In the genomic region with DNA sequence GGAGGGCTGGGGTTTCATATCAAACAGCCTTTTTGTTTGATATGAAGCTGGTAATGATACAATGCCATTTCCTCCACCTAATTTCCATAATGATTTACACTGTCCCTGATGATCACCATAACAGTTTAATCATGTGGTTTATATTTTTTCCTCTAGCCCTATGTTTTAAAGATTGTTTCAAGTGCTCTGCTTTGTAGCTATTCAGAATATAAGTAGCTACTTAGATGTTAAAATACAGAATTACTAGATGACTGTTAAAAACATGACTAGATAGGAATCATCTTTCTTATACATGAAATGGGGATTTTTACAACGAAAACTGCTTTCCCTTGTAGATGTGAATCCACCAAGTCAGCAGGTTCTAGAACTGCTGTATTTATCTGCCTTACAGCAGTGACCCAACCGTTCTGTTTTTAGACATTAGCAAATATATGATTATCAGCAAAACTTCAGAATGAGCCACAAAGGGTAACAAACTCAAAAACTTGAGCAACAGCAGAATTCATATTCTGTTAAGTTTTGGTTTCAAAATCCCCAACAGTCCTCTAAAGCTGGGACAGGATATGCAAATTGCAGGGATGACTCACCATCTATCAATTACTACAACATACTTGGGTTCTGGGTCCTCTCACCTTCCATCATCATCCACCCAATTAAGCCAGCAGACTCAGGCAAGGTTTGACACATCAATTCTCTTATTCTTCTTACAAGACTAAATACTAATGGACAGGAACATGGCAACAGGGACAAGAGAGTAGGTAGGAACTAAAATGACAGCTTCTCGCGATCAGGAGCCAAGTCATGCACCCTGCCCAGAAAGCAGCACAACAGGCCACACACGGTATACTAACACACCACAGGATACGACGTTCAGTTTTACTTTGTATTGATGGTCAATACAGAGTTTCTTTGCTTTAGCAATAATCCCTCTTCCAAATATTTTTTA, we compare ENCODE assay signal across 8 cellular contexts.
DNase-seq lines count a peak whose midpoint lies in the region; ATAC-seq and TF ChIP-seq lines count a peak whose summit lies in the region.

No MANE protein-coding gene starts in this region.

- peak overlapping the region; percentile 97 for H3K27ac Mint-ChIP-seq in activated CD4-positive, alpha-beta memory T cell treated with anti-CD3 and anti-CD28 coated beads, Interleukin-2, amount 10 ng/mL, durations not matched to agents 7 days and 5 days
- peak overlapping the region; percentile 92 for H3K27ac Mint-ChIP-seq in stimulated activated naive B cell treated with anti-CD40 and anti-IgM and Interleukin-4, amounts not matched to agents 10 μg/mL and 1 μg/mL and 100 μg/mL, for 72 hours

- peaks cover 95% of the 10 kb centered on the region for H3K4me1 Mint-ChIP-seq in activated CD4-positive, alpha-beta memory T cell treated with anti-CD3 and anti-CD28 coated beads, Interleukin-2, amount 10 ng/mL, durations not matched to agents 7 days and 5 days
- H3K4me1 Mint-ChIP-seq in stimulated activated naive B cell treated with anti-CD40 and anti-IgM and Interleukin-4, amounts not matched to agents 10 μg/mL and 1 μg/mL and 100 μg/mL, for 72 hours = peaks cover 41 to 69% of the 10 kb centered on the region in 2 donors

- DNase-seq in EL (peak; percentile 67), GM20000 (ENCODE audit: low spot score) (peak; percentile 69), foreskin melanocyte (peak; percentile 31), DMS114 treated with DMSO at 0.1 percent for 48 hours (lab: John Stamatoyannopoulos, UW; ENCODE audit: unreplicated experiment) (no peak), amygdala (lab: John Stamatoyannopoulos, UW) (no peak)
- peak; percentile 56 for DNase-seq in activated CD4-positive, alpha-beta memory T cell treated with anti-CD3 and anti-CD28 coated beads, Interleukin-2, amount 10 ng/mL, durations not matched to agents 7 days and 5 days
- DNase-seq in stimulated activated naive B cell treated with anti-CD40 and anti-IgM and Interleukin-4, amounts not matched to agents 10 μg/mL and 1 μg/mL and 100 μg/mL, for 72 hours = peak; percentile 20

- CTCF ChIA-PET in activated CD4-positive, alpha-beta memory T cell treated with anti-CD3 and anti-CD28 coated beads, Interleukin-2, amount 10 ng/mL, durations not matched to agents 7 days and 5 days (lab: Charles Lee) = interaction anchor here (0.7 to 5.3 kb wide), 10 partner anchors 11 to 170 kb away, joined by 3 to 28 read pairs (median 4); no protein-coding TSS in a partner anchor

- no peak for TF ChIP-seq CTCF in GM20000 (IDR thresholded peaks at IDR 0.05; ENCODE audit: extremely low read depth, missing control alignments)

- no peaks in the 10 kb centered on the region for H3K27me3 Mint-ChIP-seq in activated CD4-positive, alpha-beta memory T cell treated with anti-CD3 and anti-CD28 coated beads, Interleukin-2, amount 10 ng/mL, durations not matched to agents 7 days and 5 days
- H3K27me3 Mint-ChIP-seq in stimulated activated naive B cell treated with anti-CD40 and anti-IgM and Interleukin-4, amounts not matched to agents 10 μg/mL and 1 μg/mL and 100 μg/mL, for 72 hours = no peaks in the 10 kb centered on the region

- POLR2A ChIA-PET in activated CD4-positive, alpha-beta memory T cell treated with anti-CD3 and anti-CD28 coated beads, Interleukin-2, amount 10 ng/mL, durations not matched to agents 7 days and 5 days (lab: Charles Lee) = interaction anchor here (0.9 to 13.0 kb wide), 16 partner anchors 15 to 314 kb away, joined by 3 to 198 read pairs (median 12); partner anchors contain the start of genes COMMD3 and PIP4K2A

- peak; percentile 79 for ATAC-seq in HG03460 (IDR thresholded peaks at IDR 0.05; ENCODE audit: unreplicated experiment)
- ATAC-seq in stimulated activated naive B cell treated with anti-CD40 and anti-IgM and Interleukin-4, amounts not matched to agents 10 μg/mL and 1 μg/mL and 100 μg/mL, for 72 hours (replicated peaks) = peak; percentile 80 to 84

- H3K9me3 Mint-ChIP-seq in activated CD4-positive, alpha-beta memory T cell treated with anti-CD3 and anti-CD28 coated beads, Interleukin-2, amount 10 ng/mL, durations not matched to agents 7 days and 5 days = no peaks in the 10 kb centered on the region
- peaks cover 3 to 7% of the 10 kb centered on the region in 2 donors for H3K9me3 Mint-ChIP-seq in stimulated activated naive B cell treated with anti-CD40 and anti-IgM and Interleukin-4, amounts not matched to agents 10 μg/mL and 1 μg/mL and 100 μg/mL, for 72 hours

- H3K36me3 Mint-ChIP-seq in activated CD4-positive, alpha-beta memory T cell treated with anti-CD3 and anti-CD28 coated beads, Interleukin-2, amount 10 ng/mL, durations not matched to agents 7 days and 5 days (ENCODE audit: low read depth) = peaks cover 6% of the 10 kb centered on the region
- peaks cover 10 to 21% of the 10 kb centered on the region in 2 donors for H3K36me3 Mint-ChIP-seq in stimulated activated naive B cell treated with anti-CD40 and anti-IgM and Interleukin-4, amounts not matched to agents 10 μg/mL and 1 μg/mL and 100 μg/mL, for 72 hours

- H3K4me3 Mint-ChIP-seq in activated CD4-positive, alpha-beta memory T cell treated with anti-CD3 and anti-CD28 coated beads, Interleukin-2, amount 10 ng/mL, durations not matched to agents 7 days and 5 days = peak overlapping the region; percentile 74
- peak overlapping the region; percentile 66 to 73 for H3K4me3 Mint-ChIP-seq in stimulated activated naive B cell treated with anti-CD40 and anti-IgM and Interleukin-4, amounts not matched to agents 10 μg/mL and 1 μg/mL and 100 μg/mL, for 72 hours

Comparison
In these comparisons a context has a peak if more than half of its experiments do, and no peak if none do; other contexts are left out.
1. DNase-seq: peak in EL (single experiment), GM20000 (single experiment), activated CD4-positive, alpha-beta memory T cell treated with anti-CD3 and anti-CD28 coated beads, Interleukin-2, amount 10 ng/mL, durations not matched to agents 7 days and 5 days (single experiment), foreskin melanocyte (single experiment) and stimulated activated naive B cell treated with anti-CD40 and anti-IgM and Interleukin-4, amounts not matched to agents 10 μg/mL and 1 μg/mL and 100 μg/mL, for 72 hours (single experiment); none in DMS114 treated with DMSO at 0.1 percent for 48 hours (single experiment) and amygdala (0 of 56).